In the genomic region with DNA sequence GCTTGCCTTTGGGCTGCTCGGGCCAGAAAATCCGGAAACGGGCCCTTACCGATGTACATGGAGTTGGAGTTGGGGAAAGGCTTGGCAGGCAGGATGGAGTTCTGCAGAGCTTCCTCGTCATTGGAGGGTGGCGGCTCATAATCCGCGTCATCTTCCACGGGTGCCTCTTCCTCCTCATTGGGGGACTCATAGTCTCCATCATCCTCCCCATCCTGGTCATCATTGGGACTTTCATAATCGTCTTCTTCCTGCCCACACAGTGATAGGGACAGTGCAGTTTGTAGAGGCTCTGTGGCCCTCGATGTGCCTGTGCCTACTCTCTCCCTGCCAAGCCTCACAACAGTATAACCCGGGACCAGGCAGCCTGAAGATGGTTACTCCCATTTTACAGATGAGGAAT, we compare ENCODE assay signal across 1 cellular context.
TF ChIP-seq lines count a peak whose summit lies in the region.

No MANE protein-coding gene starts in this region.

TF ChIP-seq in K562, 482 proteins besides CTCF, POLR2A, EP300 and RAD21:
- TF ChIP-seq, protein P1, sequence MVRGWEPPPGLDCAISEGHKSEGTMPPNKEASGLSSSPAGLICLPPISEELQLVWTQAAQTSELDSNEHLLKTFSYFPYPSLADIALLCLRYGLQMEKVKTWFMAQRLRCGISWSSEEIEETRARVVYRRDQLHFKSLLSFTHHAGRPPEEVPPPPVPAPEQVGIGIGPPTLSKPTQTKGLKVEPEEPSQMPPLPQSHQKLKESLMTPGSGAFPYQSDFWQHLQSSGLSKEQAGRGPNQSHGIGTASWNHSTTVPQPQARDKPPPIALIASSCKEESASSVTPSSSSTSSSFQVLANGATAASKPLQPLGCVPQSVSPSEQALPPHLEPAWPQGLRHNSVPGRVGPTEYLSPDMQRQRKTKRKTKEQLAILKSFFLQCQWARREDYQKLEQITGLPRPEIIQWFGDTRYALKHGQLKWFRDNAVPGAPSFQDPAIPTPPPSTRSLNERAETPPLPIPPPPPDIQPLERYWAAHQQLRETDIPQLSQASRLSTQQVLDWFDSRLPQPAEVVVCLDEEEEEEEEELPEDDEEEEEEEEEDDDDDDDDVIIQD (CRISPR knock-in tag; IDR thresholded peaks at IDR 0.05): no peak
- TF ChIP-seq, protein P2, sequence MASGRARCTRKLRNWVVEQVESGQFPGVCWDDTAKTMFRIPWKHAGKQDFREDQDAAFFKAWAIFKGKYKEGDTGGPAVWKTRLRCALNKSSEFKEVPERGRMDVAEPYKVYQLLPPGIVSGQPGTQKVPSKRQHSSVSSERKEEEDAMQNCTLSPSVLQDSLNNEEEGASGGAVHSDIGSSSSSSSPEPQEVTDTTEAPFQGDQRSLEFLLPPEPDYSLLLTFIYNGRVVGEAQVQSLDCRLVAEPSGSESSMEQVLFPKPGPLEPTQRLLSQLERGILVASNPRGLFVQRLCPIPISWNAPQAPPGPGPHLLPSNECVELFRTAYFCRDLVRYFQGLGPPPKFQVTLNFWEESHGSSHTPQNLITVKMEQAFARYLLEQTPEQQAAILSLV (tag; IDR thresholded peaks at IDR 0.05): no peak
- TF ChIP-seq, protein P3, sequence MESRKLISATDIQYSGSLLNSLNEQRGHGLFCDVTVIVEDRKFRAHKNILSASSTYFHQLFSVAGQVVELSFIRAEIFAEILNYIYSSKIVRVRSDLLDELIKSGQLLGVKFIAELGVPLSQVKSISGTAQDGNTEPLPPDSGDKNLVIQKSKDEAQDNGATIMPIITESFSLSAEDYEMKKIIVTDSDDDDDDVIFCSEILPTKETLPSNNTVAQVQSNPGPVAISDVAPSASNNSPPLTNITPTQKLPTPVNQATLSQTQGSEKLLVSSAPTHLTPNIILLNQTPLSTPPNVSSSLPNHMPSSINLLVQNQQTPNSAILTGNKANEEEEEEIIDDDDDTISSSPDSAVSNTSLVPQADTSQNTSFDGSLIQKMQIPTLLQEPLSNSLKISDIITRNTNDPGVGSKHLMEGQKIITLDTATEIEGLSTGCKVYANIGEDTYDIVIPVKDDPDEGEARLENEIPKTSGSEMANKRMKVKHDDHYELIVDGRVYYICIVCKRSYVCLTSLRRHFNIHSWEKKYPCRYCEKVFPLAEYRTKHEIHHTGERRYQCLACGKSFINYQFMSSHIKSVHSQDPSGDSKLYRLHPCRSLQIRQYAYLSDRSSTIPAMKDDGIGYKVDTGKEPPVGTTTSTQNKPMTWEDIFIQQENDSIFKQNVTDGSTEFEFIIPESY (CRISPR knock-in tag; IDR thresholded peaks at IDR 0.05): peak; percentile 36; the same call in 1 of the 2 replicates
